Comparison of ENCODE assay signal across 16 cellular contexts in genomic region chr3:97942801-97943546, GRCh38. TPM values are rescaled to one million over a fixed set of nuclear protein-coding genes. Genes with fewer than 3 reads are reported as not detected.
DNase-seq lines count a peak whose midpoint lies in the region; ATAC-seq and TF ChIP-seq lines count a peak whose summit lies in the region.
"Had no signal": no experiment of that assay in that cellular context is flagged by ENCODE, and none has a peak within 500 bp of the region (broad histone marks: within the 10 kb centered on the region; RNA-seq: fewer than 3 reads in every experiment).

No MANE protein-coding gene starts in this region.

- peaks cover 63% of the 10 kb centered on the region for H3K36me3 Mint-ChIP-seq in activated CD4-positive, alpha-beta T cell treated with anti-CD3 and anti-CD28 coated beads, Interleukin-2, amount 10 ng/mL, durations not matched to agents 24 days and 14 days (ENCODE audit: low read depth)
- peaks cover 17% of the 10 kb centered on the region; the same call in 2 of the 3 replicates for H3K36me3 Mint-ChIP-seq in GM23338 (ENCODE audit: low read depth)

- H3K27ac ChIP-seq in GM23338 (ENCODE audit: low read depth) (no peak overlapping the region), substantia nigra (ENCODE audit: low read depth, low read length, poor library complexity, severe bottlenecking) (no peak overlapping the region)
- H3K27ac ChIP-seq: coronary artery, lower lobe of right lung had no signal

- H3F3A ChIP-seq in GM23338 (replicated peaks; ENCODE audit: low read depth), result no peaks in the 10 kb centered on the region

- no peak overlapping the region for H3K4me2 ChIP-seq in GM23338

- H3K27ac Mint-ChIP-seq in activated CD4-positive, alpha-beta T cell treated with anti-CD3 and anti-CD28 coated beads, Interleukin-2, amount 10 ng/mL, durations not matched to agents 24 days and 14 days, result peak overlapping the region; percentile 69
- peak overlapping the region; percentile 50; the same call in 1 of the 2 replicates for H3K27ac Mint-ChIP-seq in GM23338
- H3K27ac Mint-ChIP-seq: naive B cell had no signal

- H3K36me3 ChIP-seq in GM23338 (ENCODE audit: insufficient read depth), result peaks cover under 1% of the 10 kb centered on the region; the same call in 1 of the 2 replicates

- H4K20me1 ChIP-seq in GM23338 (replicated peaks; ENCODE audit: insufficient read depth), result no peaks in the 10 kb centered on the region

- H3K9me3 Mint-ChIP-seq in activated CD4-positive, alpha-beta T cell treated with anti-CD3 and anti-CD28 coated beads, Interleukin-2, amount 10 ng/mL, durations not matched to agents 24 days and 14 days, result no peaks in the 10 kb centered on the region
- H3K9me3 Mint-ChIP-seq in GM23338, result no peaks in the 10 kb centered on the region; the same call in 2 of the 3 replicates
- H3K9me3 Mint-ChIP-seq: IgD-negative memory B cell, naive B cell had no signal

- no peaks in the 10 kb centered on the region for H3K9me2 ChIP-seq in GM23338 (ENCODE audit: insufficient read depth)

- H3K27me3 Mint-ChIP-seq in activated CD4-positive, alpha-beta T cell treated with anti-CD3 and anti-CD28 coated beads, Interleukin-2, amount 10 ng/mL, durations not matched to agents 24 days and 14 days, result no peaks in the 10 kb centered on the region
- H3K27me3 Mint-ChIP-seq in GM23338 (ENCODE audit: insufficient read depth, low read depth, poor library complexity), result no peaks in the 10 kb centered on the region
- H3K27me3 Mint-ChIP-seq: IgD-negative memory B cell, naive B cell had no signal

- no peak for TF ChIP-seq CTCF in GM23338 (conservative IDR thresholded peaks at IDR 0.05; ENCODE audit: low read depth in 2 of 2)

- intact Hi-C loops in activated CD4-positive, alpha-beta T cell treated with anti-CD3 and anti-CD28 coated beads, Interleukin-2, amount 10 ng/mL, durations not matched to agents 24 days and 14 days (cut with micrococcal nuclease), result no loop called here

- no peak overlapping the region for H3K4me3 Mint-ChIP-seq in activated CD4-positive, alpha-beta T cell treated with anti-CD3 and anti-CD28 coated beads, Interleukin-2, amount 10 ng/mL, durations not matched to agents 24 days and 14 days
- no peak overlapping the region for H3K4me3 Mint-ChIP-seq in GM23338
- H3K4me3 Mint-ChIP-seq: IgD-negative memory B cell, naive B cell had no signal

- ATAC-seq in GM23338 (no peak), esophagus mucosa (peak; percentile 34), HG02938 (IDR thresholded peaks at IDR 0.05; ENCODE audit: unreplicated experiment) (no peak), GM18520 (IDR thresholded peaks at IDR 0.05; ENCODE audit: unreplicated experiment) (no peak)
- ATAC-seq: HCT116 had no signal

- H3K79me2 ChIP-seq in GM23338 (replicated peaks; ENCODE audit: insufficient read depth), result no peaks in the 10 kb centered on the region

- no peak overlapping the region for H2AFZ ChIP-seq in GM23338

- no peak for DNase-seq in activated CD4-positive, alpha-beta T cell treated with anti-CD3 and anti-CD28 coated beads, Interleukin-2, amount 10 ng/mL, durations not matched to agents 24 days and 14 days
- DNase-seq in activated CD4-positive, alpha-beta T cell treated with anti-CD3 and anti-CD28 coated beads, Interleukin-2, amount 50 U/mL, for 4 hours, result no peak
- no peak for DNase-seq in GM23338 (ENCODE audit: low spot score)
- peak; percentile 74 for DNase-seq in NCI-H2227 (lab: John Stamatoyannopoulos, UW; ENCODE audit: unreplicated experiment)
- no peak for DNase-seq in substantia nigra (lab: John Stamatoyannopoulos, UW)
- DNase-seq: activated CD4-positive, alpha-beta T cell treated with anti-CD3 and anti-CD28 coated beads for 1 hour; lower lobe of right lung; naive B cell; NCI-H1048; SHP77 had no signal

- no peaks in the 10 kb centered on the region for H3K27me3 ChIP-seq in GM23338 (ENCODE audit: insufficient read depth)

- no peak overlapping the region for H3K4me3 ChIP-seq in GM23338
- H3K4me3 ChIP-seq: coronary artery, lower lobe of right lung had no signal

- peaks cover 11% of the 10 kb centered on the region for H3K4me1 Mint-ChIP-seq in activated CD4-positive, alpha-beta T cell treated with anti-CD3 and anti-CD28 coated beads, Interleukin-2, amount 10 ng/mL, durations not matched to agents 24 days and 14 days
- H3K4me1 Mint-ChIP-seq in GM23338, result no peaks in the 10 kb centered on the region
- H3K4me1 Mint-ChIP-seq: IgD-negative memory B cell, naive B cell had no signal

- no peaks in the 10 kb centered on the region for H3K4me1 ChIP-seq in GM23338 (ENCODE audit: insufficient read depth)
- H3K4me1 ChIP-seq: lower lobe of right lung had no signal

TF ChIP-seq in GM23338, 12 proteins besides CTCF, POLR2A, EP300 and RAD21 (continues in another document):
- TF ChIP-seq, protein P1, sequence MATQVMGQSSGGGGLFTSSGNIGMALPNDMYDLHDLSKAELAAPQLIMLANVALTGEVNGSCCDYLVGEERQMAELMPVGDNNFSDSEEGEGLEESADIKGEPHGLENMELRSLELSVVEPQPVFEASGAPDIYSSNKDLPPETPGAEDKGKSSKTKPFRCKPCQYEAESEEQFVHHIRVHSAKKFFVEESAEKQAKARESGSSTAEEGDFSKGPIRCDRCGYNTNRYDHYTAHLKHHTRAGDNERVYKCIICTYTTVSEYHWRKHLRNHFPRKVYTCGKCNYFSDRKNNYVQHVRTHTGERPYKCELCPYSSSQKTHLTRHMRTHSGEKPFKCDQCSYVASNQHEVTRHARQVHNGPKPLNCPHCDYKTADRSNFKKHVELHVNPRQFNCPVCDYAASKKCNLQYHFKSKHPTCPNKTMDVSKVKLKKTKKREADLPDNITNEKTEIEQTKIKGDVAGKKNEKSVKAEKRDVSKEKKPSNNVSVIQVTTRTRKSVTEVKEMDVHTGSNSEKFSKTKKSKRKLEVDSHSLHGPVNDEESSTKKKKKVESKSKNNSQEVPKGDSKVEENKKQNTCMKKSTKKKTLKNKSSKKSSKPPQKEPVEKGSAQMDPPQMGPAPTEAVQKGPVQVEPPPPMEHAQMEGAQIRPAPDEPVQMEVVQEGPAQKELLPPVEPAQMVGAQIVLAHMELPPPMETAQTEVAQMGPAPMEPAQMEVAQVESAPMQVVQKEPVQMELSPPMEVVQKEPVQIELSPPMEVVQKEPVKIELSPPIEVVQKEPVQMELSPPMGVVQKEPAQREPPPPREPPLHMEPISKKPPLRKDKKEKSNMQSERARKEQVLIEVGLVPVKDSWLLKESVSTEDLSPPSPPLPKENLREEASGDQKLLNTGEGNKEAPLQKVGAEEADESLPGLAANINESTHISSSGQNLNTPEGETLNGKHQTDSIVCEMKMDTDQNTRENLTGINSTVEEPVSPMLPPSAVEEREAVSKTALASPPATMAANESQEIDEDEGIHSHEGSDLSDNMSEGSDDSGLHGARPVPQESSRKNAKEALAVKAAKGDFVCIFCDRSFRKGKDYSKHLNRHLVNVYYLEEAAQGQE (IDR thresholded peaks at IDR 0.05; ENCODE audit: unreplicated experiment), result no peak

RNA-seq across cellular contexts. Expression of gene RIOX2, which starts 29.3 kb away (rescaled TPM):
- 84.1 and 87.7 TPM in 2 replicates for total RNA-seq in activated CD4-positive, alpha-beta T cell treated with anti-CD3 and anti-CD28 coated beads, Interleukin-2, amount 10 ng/mL, durations not matched to agents 24 days and 14 days
- total RNA-seq in GM23338 (2014; rRNA removed; shearing (Covaris generic)), result 9.0 and 11.0 TPM in 2 replicates
- 9.5 and 10.7 TPM in 2 replicates for polyA plus RNA-seq in GM23338 (2016; fragmentation: Nextera tagmentation; extraction: Ambion mirVana)
- total RNA-seq in esophagus mucosa, result 33.6 TPM
